In the genomic region with DNA sequence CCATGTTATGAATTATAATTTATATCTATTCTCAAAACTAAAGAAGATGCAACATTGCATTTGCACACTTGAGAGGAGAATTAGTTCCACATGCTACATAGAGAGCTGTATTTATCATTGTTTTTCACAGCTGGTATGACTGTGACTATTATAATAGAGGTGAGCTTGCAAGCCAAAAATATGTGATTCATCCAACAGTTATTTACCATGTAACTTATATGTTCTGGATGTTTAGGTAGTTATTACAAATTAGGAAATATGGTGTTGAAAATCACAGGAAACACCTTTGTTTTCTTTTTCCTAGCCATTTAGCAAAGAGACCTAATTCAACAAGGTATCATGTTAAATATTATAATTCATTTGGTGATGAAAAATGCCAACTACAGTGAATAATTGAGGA, we compare ENCODE assay signal across 20 cellular contexts.
"Had no signal": no experiment of that assay in that cellular context is flagged by ENCODE, and none has a peak within 500 bp of the region (broad histone marks: within the 10 kb centered on the region; RNA-seq: fewer than 3 reads in every experiment).

No MANE protein-coding gene starts in this region.

- H3K27ac ChIP-seq: hepatocyte, left ventricle myocardium inferior, ovary, right atrium auricular region, right lobe of liver, suprapubic skin, thoracic aorta, tibial artery, upper lobe of right lung, vagina had no signal

- H3K36me3 ChIP-seq: left ventricle myocardium inferior, ovary, right atrium auricular region, right lobe of liver, suprapubic skin, thoracic aorta, tibial artery, upper lobe of right lung, vagina had no signal

- H3K27me3 ChIP-seq: hepatocyte, ovary, right atrium auricular region, right lobe of liver, suprapubic skin, tibial artery, upper lobe of right lung, vagina had no signal

- H3K4me3 ChIP-seq: hepatocyte, left ventricle myocardium inferior, lung, mucosa of descending colon, ovary, right atrium auricular region, right lobe of liver, smooth muscle cell, suprapubic skin, thoracic aorta, tibial artery, upper lobe of right lung, vagina had no signal

- DNase-seq: islet precursor cell; left ventricle myocardium inferior; midbrain; mucosa of descending colon; naive thymus-derived CD4-positive, alpha-beta T cell; ovary; right lobe of liver; stimulated activated CD4-positive, alpha-beta T cell treated with anti-CD3 and anti-CD28 coated beads, Interleukin-1b, Interleukin-23, amount 100 ng/mL, for 48 hours; stimulated activated CD4-positive, alpha-beta T cell treated with anti-CD3 and anti-CD28 coated beads, Interleukin-2, amount 100 ng/mL, for 48 hours; stimulated activated naive B cell treated with anti-CD40 and anti-IgM and Interleukin-4, amounts not matched to agents 10 μg/mL and 1 μg/mL and 100 μg/mL, for 72 hours; tibial artery; trophoblast cell; upper lobe of right lung had no signal

- H3K4me1 ChIP-seq: left ventricle myocardium inferior, right atrium auricular region, right lobe of liver, suprapubic skin, tibial artery, upper lobe of right lung, vagina had no signal

- H3K9me3 ChIP-seq: mucosa of descending colon, ovary, right atrium auricular region, right lobe of liver, suprapubic skin, thoracic aorta, tibial artery, upper lobe of right lung, vagina had no signal
